In genomic region chr12:21257172-21257571, GRCh38 we compare ENCODE assay signal across 26 cellular contexts.
A peak's percentile ranks its signal among the peaks of the same experiment; 100 is the strongest.
DNase-seq lines count a peak whose midpoint lies in the region; ATAC-seq, FAIRE-seq and TF ChIP-seq lines count a peak whose summit lies in the region.
"Had no signal": no experiment of that assay in that cellular context is flagged by ENCODE, and none has a peak within 500 bp of the region (broad histone marks: within the 10 kb centered on the region; RNA-seq: fewer than 3 reads in every experiment).

No MANE protein-coding gene starts in this region.

- POLR2A ChIA-PET in HEK293 (lab: Yijun Ruan, JAX): no interaction called here
- POLR2A ChIA-PET in WTC11 (lab: Charles Lee): no interaction called here
- POLR2A ChIA-PET in K562 (lab: Yijun Ruan, JAX): no interaction called here

- H3K9me3 Mint-ChIP-seq in WTC11: peaks cover 40% of the 10 kb centered on the region

- H3K27ac ChIP-seq in HEK293 (ENCODE audit: extremely low read depth, low read depth, low read length) (no peak overlapping the region), K562 (ENCODE audit: extremely low read depth, low read depth, low read length) (no peak overlapping the region)
- H3K27ac ChIP-seq: BLaER1 had no signal

- H3K4me1 ChIP-seq in HEK293 (ENCODE audit: control insufficient read depth, insufficient read depth, low read length) (no peaks in the 10 kb centered on the region), K562 (replicated peaks in 1 of 2; ENCODE audit: control insufficient read depth in 2 of 2, insufficient read depth in 2 of 2, low read length in 2 of 2) (no peaks in the 10 kb centered on the region)
- H3K4me1 ChIP-seq: BE2C, BLaER1 had no signal

- H3K4me3 Mint-ChIP-seq in WTC11: no peak overlapping the region
- H3K4me3 Mint-ChIP-seq: CD14-positive monocyte; CD4-positive, alpha-beta memory T cell; CD4-positive, CD25-positive, alpha-beta regulatory T cell; CD8-positive, alpha-beta memory T cell had no signal

- intact Hi-C loops in K562 (cut with micrococcal nuclease): no loop called here

- H3K27me3 ChIP-seq in K562 (ENCODE audit: control insufficient read depth in 2 of 2, insufficient read depth in 2 of 2, low read length in 2 of 2): no peaks in the 10 kb centered on the region
- H3K27me3 ChIP-seq: BE2C, BLaER1 had no signal

- no peaks in the 10 kb centered on the region for H3K36me3 ChIP-seq in HEK293 (ENCODE audit: control insufficient read depth in 2 of 2, insufficient read depth in 1 of 2, low read length in 2 of 2)
- H3K36me3 ChIP-seq in K562 (ENCODE audit: control insufficient read depth, insufficient read depth, low read length): no peaks in the 10 kb centered on the region
- H3K36me3 ChIP-seq: BE2C, BLaER1 had no signal

- H2AFZ ChIP-seq in K562 (ENCODE audit: low read depth, low read length): no peak overlapping the region

- no peak for TF ChIP-seq CTCF in HEK293 (tag by site-specific recombination; IDR thresholded peaks at IDR 0.05)
- TF ChIP-seq CTCF in WTC11 (IDR thresholded peaks at IDR 0.05): no peak
- no peak for TF ChIP-seq CTCF in K562 (IDR thresholded peaks at IDR 0.05 in 2 of 3, conservative IDR thresholded peaks at IDR 0.05 in 1 of 3; ENCODE audit: insufficient read depth in 2 of 3, low read depth in 1 of 3, low read length in 3 of 3)

- no peak overlapping the region for H3K27ac Mint-ChIP-seq in WTC11
- H3K27ac Mint-ChIP-seq: CD14-positive monocyte; CD4-positive, alpha-beta memory T cell; CD4-positive, CD25-positive, alpha-beta regulatory T cell; CD8-positive, alpha-beta memory T cell had no signal

- DNase-seq in WTC11 (ENCODE audit: low spot score): no peak
- DNase-seq in K562 (ENCODE audit: extremely low read depth in 1 of 4, low spot score in 3 of 4): no peak
- no peak for DNase-seq in activated gamma-delta T cell (lab: John Stamatoyannopoulos, UW)
- no peak for DNase-seq in NCI-H345 treated with DMSO at 0.1 percent for 48 hours (lab: John Stamatoyannopoulos, UW; ENCODE audit: unreplicated experiment)
- no peak for DNase-seq in superior temporal gyrus (ENCODE audit: extremely low spot score)
- DNase-seq: 8988T; ACHN; BE2C; C1 segment of cervical spinal cord; CD4-positive, alpha-beta memory T cell; CD4-positive, CD25-positive, alpha-beta regulatory T cell; CD8-positive, alpha-beta memory T cell; COR-L47; DMS 273 treated with DMSO at 0.1 percent for 48 hours; DMS153; DMS53; DMS79; DND-41; EL; GDM1 had no signal

- CTCF ChIA-PET in HEK293 (lab: Yijun Ruan, JAX) (no interaction called here), WTC11 (lab: Charles Lee) (no interaction called here), K562 (lab: Yijun Ruan, JAX; ENCODE audit: low intra/inter-chr PET ratio) (no interaction called here)

- H3K4me3 ChIP-seq in HEK293 (ENCODE audit: low read depth, low read length): no peak overlapping the region
- no peak overlapping the region for H3K4me3 ChIP-seq in K562
- H3K4me3 ChIP-seq: BLaER1 had no signal

- 10% methylated on average over 3 of the region's 3 CpGs for WGBS in K562 (ENCODE audit: insufficient coverage, low coverage, missing lambda C conversion rate)

- H3K27me3 Mint-ChIP-seq in WTC11 (ENCODE audit: low read depth): no peaks in the 10 kb centered on the region; the same call in 1 of the 2 replicates
- H3K27me3 Mint-ChIP-seq: CD4-positive, alpha-beta memory T cell; CD4-positive, CD25-positive, alpha-beta regulatory T cell had no signal

- BruUV-seq in K562 (replicated peaks; lab: Mats Ljungman, UMichigan): no TSS peak

- peaks cover 15% of the 10 kb centered on the region for H3K36me3 Mint-ChIP-seq in WTC11
- H3K36me3 Mint-ChIP-seq: CD14-positive monocyte; CD4-positive, alpha-beta memory T cell; CD4-positive, CD25-positive, alpha-beta regulatory T cell; CD8-positive, alpha-beta memory T cell had no signal

- no peak for TF ChIP-seq EP300 in K562 (IDR thresholded peaks at IDR 0.05; ENCODE audit: low read length)

- H3K4me2 ChIP-seq in K562 (ENCODE audit: insufficient read depth, low read length): no peak overlapping the region
- H3K4me2 ChIP-seq: BLaER1 had no signal

- H3K9ac ChIP-seq in K562 (ENCODE audit: insufficient read depth in 1 of 2, low read depth in 2 of 2, low read length in 2 of 2): no peak overlapping the region
- H3K9ac ChIP-seq: BLaER1 had no signal

- H3K9me3 ChIP-seq in HEK293 (ENCODE audit: control insufficient read depth, insufficient read depth, low read depth, low read length): no peaks in the 10 kb centered on the region
- no peaks in the 10 kb centered on the region for H3K9me3 ChIP-seq in K562 (replicated peaks; ENCODE audit: control insufficient read depth, insufficient read depth, low read depth, low read length)
- H3K9me3 ChIP-seq: BE2C, BLaER1 had no signal

- H3K79me2 ChIP-seq in K562 (ENCODE audit: control insufficient read depth, insufficient read depth, low read length): no peaks in the 10 kb centered on the region

- no peak for TF ChIP-seq RAD21 in K562 (CRISPR knock-in tag; conservative IDR thresholded peaks at IDR 0.05 in 1 of 2, IDR thresholded peaks at IDR 0.05 in 1 of 2)

- no peaks in the 10 kb centered on the region for H3K4me1 Mint-ChIP-seq in WTC11
- H3K4me1 Mint-ChIP-seq: CD14-positive monocyte; CD4-positive, alpha-beta memory T cell; CD4-positive, CD25-positive, alpha-beta regulatory T cell; CD8-positive, alpha-beta memory T cell had no signal

- no peak for FAIRE-seq in K562 (lab: Jason Lieb, UNC)
- FAIRE-seq: A204.1, GM12891, GM19239 had no signal

- in situ Hi-C loops in K562 (cut with MboI): no loop called here

- ATAC-seq in WTC11: no peak
- no peak for ATAC-seq in K562

- no peak for TF ChIP-seq POLR2A in K562 (conservative IDR thresholded peaks at IDR 0.05)

- no peaks in the 10 kb centered on the region for H3K9me1 ChIP-seq in K562 (ENCODE audit: control insufficient read depth, insufficient read depth, low read length)

- no peaks in the 10 kb centered on the region for H4K20me1 ChIP-seq in K562 (replicated peaks; ENCODE audit: control insufficient read depth, insufficient read depth, low read length)
- H4K20me1 ChIP-seq: BLaER1 had no signal

TF ChIP-seq in WTC11, 78 proteins besides CTCF, POLR2A, EP300 and RAD21:
- TF ChIP-seq NR3C1 (CRISPR knock-in tag; conservative IDR thresholded peaks at IDR 0.05; ENCODE audit: low read depth) (no peak), GTF2I (CRISPR knock-in tag; conservative IDR thresholded peaks at IDR 0.05) (0 out of 2 replicates have a peak, but pooled peaks have one; percentile 9)

TF ChIP-seq in K562, 482 proteins besides CTCF, POLR2A, EP300 and RAD21:
- TF ChIP-seq ZNF146 (CRISPR knock-in tag; IDR thresholded peaks at IDR 0.05; ENCODE audit: unreplicated experiment) (peak; percentile 91), RBM25 (IDR thresholded peaks at IDR 0.05; ENCODE audit: low read depth, low read length, severe bottlenecking) (peak; percentile 63), NFIX (CRISPR knock-in tag; IDR thresholded peaks at IDR 0.05; ENCODE audit: low read depth) (no peak), PURB (CRISPR knock-in tag; IDR thresholded peaks at IDR 0.05; ENCODE audit: low read depth) (no peak)

Comparison
In these comparisons a context has a peak if more than half of its experiments do, and no peak if none do; other contexts are left out.
1. Of the 44 proteins assayed by ChIP-seq in both K562 and HEK293: peak only in K562: none; only in HEK293: none; in both: ZNF146; in neither: 43.